8 cellular contexts compared by ENCODE assay signal in the genomic region with DNA sequence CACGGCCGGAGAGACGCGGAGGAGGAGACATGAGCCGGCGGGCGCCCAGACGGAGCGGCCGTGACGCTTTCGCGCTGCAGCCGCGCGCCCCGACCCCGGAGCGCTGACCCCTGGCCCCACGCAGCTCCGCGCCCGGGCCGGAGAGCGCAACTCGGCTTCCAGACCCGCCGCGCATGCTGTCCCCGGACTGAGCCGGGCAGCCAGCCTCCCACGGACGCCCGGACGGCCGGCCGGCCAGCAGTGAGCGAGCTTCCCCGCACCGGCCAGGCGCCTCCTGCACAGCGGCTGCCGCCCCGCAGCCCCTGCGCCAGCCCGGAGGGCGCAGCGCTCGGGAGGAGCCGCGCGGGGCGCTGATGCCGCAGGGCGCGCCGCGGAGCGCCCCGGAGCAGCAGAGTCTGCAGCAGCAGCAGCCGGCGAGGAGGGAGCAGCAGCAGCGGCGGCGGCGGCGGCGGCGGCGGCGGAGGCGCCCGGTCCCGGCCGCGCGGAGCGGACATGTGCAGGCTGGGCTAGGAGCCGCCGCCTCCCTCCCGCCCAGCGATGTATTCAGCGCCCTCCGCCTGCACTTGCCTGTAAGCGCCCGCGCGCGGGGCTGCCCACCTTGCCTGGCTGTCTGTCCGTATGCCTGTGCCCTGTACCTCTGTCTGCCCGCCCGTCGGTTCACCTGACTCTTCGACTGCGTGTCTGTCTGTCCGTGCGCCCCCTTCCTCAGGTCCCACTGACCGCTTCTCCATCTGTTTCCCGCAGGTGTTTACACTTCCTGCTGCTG.
DNase-seq lines count a peak whose midpoint lies in the region; ATAC-seq and TF ChIP-seq lines count a peak whose summit lies in the region.

No MANE protein-coding gene starts in this region.

- no peak for TF ChIP-seq CTCF in GM12865 (IDR thresholded peaks at IDR 0.05; ENCODE audit: insufficient read depth, low read depth, low read length, missing control alignments)
- TF ChIP-seq CTCF in OCI-LY3 (IDR thresholded peaks at IDR 0.05; ENCODE audit: low read depth, low read length): no peak
- TF ChIP-seq CTCF in cardiac fibroblast (IDR thresholded peaks at IDR 0.05; ENCODE audit: low read depth, low read length): no peak

- peak overlapping the region; percentile 76 to 78 for H3K4me3 Mint-ChIP-seq in stimulated activated naive B cell treated with anti-CD40 and anti-IgM and Interleukin-4, amounts not matched to agents 10 μg/mL and 1 μg/mL and 100 μg/mL, for 72 hours

- H2AFZ ChIP-seq in OCI-LY3 (ENCODE audit: low read depth, low read length): no peak overlapping the region

- peaks cover 3% of the 10 kb centered on the region; the same call in 1 of the 2 replicates for H3K4me1 ChIP-seq in OCI-LY3 (ENCODE audit: low read length)

- H3K36me3 Mint-ChIP-seq in stimulated activated naive B cell treated with anti-CD40 and anti-IgM and Interleukin-4, amounts not matched to agents 10 μg/mL and 1 μg/mL and 100 μg/mL, for 72 hours: no peaks in the 10 kb centered on the region

- H3K36me3 ChIP-seq in OCI-LY3 (replicated peaks; ENCODE audit: low read depth, low read length): no peaks in the 10 kb centered on the region

- DNase-seq in GM12865 (ENCODE audit: low read depth) (peak; percentile 33), cardiac fibroblast (ENCODE audit: low read depth in 2 of 2) (peak in 1 of 2 donors; percentile 32), kidney tubule cell (ENCODE audit: low spot score) (peak; percentile 30), NCI-H1694 treated with DMSO at 0.1 percent for 48 hours (lab: John Stamatoyannopoulos, UW) (no peak), inferior parietal cortex (ENCODE audit: extremely low spot score) (no peak)
- peak; percentile 33 for DNase-seq in stimulated activated naive B cell treated with anti-CD40 and anti-IgM and Interleukin-4, amounts not matched to agents 10 μg/mL and 1 μg/mL and 100 μg/mL, for 72 hours

- peak overlapping the region; percentile 73 for H3K4me2 ChIP-seq in OCI-LY3 (ENCODE audit: low read length)

- H3K27ac Mint-ChIP-seq in stimulated activated naive B cell treated with anti-CD40 and anti-IgM and Interleukin-4, amounts not matched to agents 10 μg/mL and 1 μg/mL and 100 μg/mL, for 72 hours: no peak overlapping the region

- H3K4me1 Mint-ChIP-seq in stimulated activated naive B cell treated with anti-CD40 and anti-IgM and Interleukin-4, amounts not matched to agents 10 μg/mL and 1 μg/mL and 100 μg/mL, for 72 hours: peaks cover 10 to 24% of the 10 kb centered on the region in 2 donors

- H3K27ac ChIP-seq in OCI-LY3 (ENCODE audit: low read length): no peak overlapping the region

- H3K27me3 ChIP-seq in OCI-LY3 (ENCODE audit: low read depth, low read length): no peaks in the 10 kb centered on the region

- H3K4me3 ChIP-seq in GM12865 (ENCODE audit: low read depth, low read length): peak overlapping the region; percentile 7; the same call in 1 of the 2 replicates
- peak overlapping the region; percentile 60 for H3K4me3 ChIP-seq in OCI-LY3 (ENCODE audit: low read length)
- H3K4me3 ChIP-seq in cardiac fibroblast (replicated peaks in 1 of 2; ENCODE audit: low read depth in 2 of 2, low read length in 2 of 2): peak overlapping the region; percentile 30 to 33

- H4K20me1 ChIP-seq in OCI-LY3 (ENCODE audit: insufficient read depth, low read length): peaks cover 38% of the 10 kb centered on the region

- ATAC-seq in HG02610 (IDR thresholded peaks at IDR 0.05; ENCODE audit: unreplicated experiment): peak; percentile 53
- peak; percentile 39 to 40 for ATAC-seq in stimulated activated naive B cell treated with anti-CD40 and anti-IgM and Interleukin-4, amounts not matched to agents 10 μg/mL and 1 μg/mL and 100 μg/mL, for 72 hours (replicated peaks)

- H3K9ac ChIP-seq in OCI-LY3 (ENCODE audit: low read length): no peak overlapping the region

- H3K27me3 Mint-ChIP-seq in stimulated activated naive B cell treated with anti-CD40 and anti-IgM and Interleukin-4, amounts not matched to agents 10 μg/mL and 1 μg/mL and 100 μg/mL, for 72 hours: peaks cover 19 to 40% of the 10 kb centered on the region in 2 donors

- no peaks in the 10 kb centered on the region for H3K9me3 Mint-ChIP-seq in stimulated activated naive B cell treated with anti-CD40 and anti-IgM and Interleukin-4, amounts not matched to agents 10 μg/mL and 1 μg/mL and 100 μg/mL, for 72 hours

- H3K79me2 ChIP-seq in OCI-LY3 (ENCODE audit: low read length): no peaks in the 10 kb centered on the region

- no peaks in the 10 kb centered on the region for H3K9me3 ChIP-seq in OCI-LY3 (ENCODE audit: insufficient read depth, low read length)

Comparison
In these comparisons a context has a peak if more than half of its experiments do, and no peak if none do; other contexts are left out.
1. DNase-seq: peak in GM12865 (single experiment), kidney tubule cell (single experiment) and stimulated activated naive B cell treated with anti-CD40 and anti-IgM and Interleukin-4, amounts not matched to agents 10 μg/mL and 1 μg/mL and 100 μg/mL, for 72 hours (single experiment); none in NCI-H1694 treated with DMSO at 0.1 percent for 48 hours (single experiment) and inferior parietal cortex (single experiment).
2. H3K4me3 ChIP-seq: peak in every context shown above with its lines; median percentile 60 in OCI-LY3; 32 in cardiac fibroblast; 7 in GM12865.